Comparison of ENCODE assay signal across 14 cellular contexts in the genomic region with DNA sequence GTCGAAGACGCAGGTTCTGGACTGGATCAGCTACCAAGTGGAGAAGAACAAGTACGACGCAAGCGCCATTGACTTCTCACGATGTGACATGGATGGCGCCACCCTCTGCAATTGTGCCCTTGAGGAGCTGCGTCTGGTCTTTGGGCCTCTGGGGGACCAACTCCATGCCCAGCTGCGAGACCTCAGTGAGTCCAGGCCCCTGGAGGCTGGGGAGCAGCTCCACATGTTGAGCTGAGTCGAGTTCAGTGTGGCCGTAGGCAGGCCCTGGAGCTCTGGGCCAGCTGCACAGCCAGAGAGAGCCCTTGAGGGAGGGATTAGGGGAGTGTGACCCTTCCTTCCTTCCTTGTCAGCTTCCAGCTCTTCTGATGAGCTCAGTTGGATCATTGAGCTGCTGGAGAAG. TPM values are rescaled to one million over a fixed set of nuclear protein-coding genes. Genes with fewer than 3 reads are reported as not detected.
DNase-seq lines count a peak whose midpoint lies in the region; ATAC-seq and TF ChIP-seq lines count a peak whose summit lies in the region.
"Had no signal": no experiment of that assay in that cellular context is flagged by ENCODE, and none has a peak within 500 bp of the region (broad histone marks: within the 10 kb centered on the region; RNA-seq: fewer than 3 reads in every experiment).

No MANE protein-coding gene starts in this region.

- H3K27ac ChIP-seq in WERI-Rb-1 (no peak overlapping the region), left lung (peak overlapping the region; percentile 21 to 72), prostate gland (peak overlapping the region; percentile 91)

- H3K4me3 ChIP-seq in WERI-Rb-1 (ENCODE audit: low read depth, low read length), result no peak overlapping the region
- H3K4me3 ChIP-seq in left lung, result peak overlapping the region; percentile 35 to 46
- peak overlapping the region; percentile 45 to 52 for H3K4me3 ChIP-seq in prostate gland

- H3K4me1 ChIP-seq in left lung (peaks cover 0 to 3% of the 10 kb centered on the region in 2 donors), prostate gland (replicated peaks) (peaks cover 18% of the 10 kb centered on the region)

- ATAC-seq in left lung, result no peak
- ATAC-seq in GM18517 (IDR thresholded peaks at IDR 0.05; ENCODE audit: unreplicated experiment), result no peak
- no peak for ATAC-seq in HG03432 (IDR thresholded peaks at IDR 0.05; ENCODE audit: unreplicated experiment)
- ATAC-seq: left ventricle myocardium superior, Right ventricle myocardium inferior had no signal

- H3K36me3 ChIP-seq in WERI-Rb-1 (peaks cover 64% of the 10 kb centered on the region), left lung (peaks cover 0 to 48% of the 10 kb centered on the region in 2 donors), prostate gland (no peaks in the 10 kb centered on the region)

- H3K9me3 ChIP-seq in WERI-Rb-1 (ENCODE audit: severe bottlenecking) (no peaks in the 10 kb centered on the region), left lung (no peaks in the 10 kb centered on the region), prostate gland (no peaks in the 10 kb centered on the region)
- H3K9me3 ChIP-seq: tibial nerve had no signal

- H3K27me3 ChIP-seq in WERI-Rb-1 (ENCODE audit: insufficient read depth, low read depth, severe bottlenecking) (no peaks in the 10 kb centered on the region), left lung (no peaks in the 10 kb centered on the region), prostate gland (replicated peaks; ENCODE audit: insufficient read depth) (no peaks in the 10 kb centered on the region)
- H3K27me3 ChIP-seq: tibial nerve had no signal

- intact Hi-C loops in left lung (cut with DNase I) (no loop called here), prostate gland (cut with DNase I) (loop anchor here (10.0 kb wide), 1 partner anchor 103 kb away; no protein-coding TSS in a partner anchor)

- TF ChIP-seq CTCF in WERI-Rb-1 (IDR thresholded peaks at IDR 0.05; ENCODE audit: low read depth, low read length) (0 out of 2 replicates have a peak, but pooled peaks have one; percentile 1), left lung (IDR thresholded peaks at IDR 0.05) (no peak), prostate gland (IDR thresholded peaks at IDR 0.05) (no peak)

- TF ChIP-seq POLR2A in prostate gland (IDR thresholded peaks at IDR 0.05), result peak; percentile 4

- DNase-seq in COLO668 (lab: John Stamatoyannopoulos, UW; ENCODE audit: unreplicated experiment) (peak; percentile 56), WERI-Rb-1 (no peak), left lung (no peak), prostate gland (ENCODE audit: low spot score) (no peak), activated gamma-delta T cell treated with Interleukin-2 at 50 U/mL for 16 hours (no peak), Ammon's horn (ENCODE audit: low spot score) (no peak)
- DNase-seq: left ventricle myocardium superior; MV-4-11; stimulated activated CD4-positive, alpha-beta T cell treated with anti-CD3 and anti-CD28 coated beads, Interleukin-4, amount 100 ng/mL, for 4 hours; T-helper 2 cell had no signal

- WGBS in prostate gland, result 88% methylated on average over 11 of the region's 11 CpGs

RNA-seq across cellular contexts. Expression of a gene that starts 1.6 kb away (rescaled TPM):
- total RNA-seq in left lung, result 100 to 1,000 TPM in 1 of 2 donors, 10 to 100 TPM in 1; 77.6 to 146 TPM
- 100 to 1,000 TPM in 1 of 2 donors, 10 to 100 TPM in 1; 74.4 to 191 TPM for total RNA-seq in prostate gland

RNA-seq across cellular contexts. Expression of a gene that starts 29.5 kb away (rescaled TPM):
- total RNA-seq in left lung, result 10 to 100 TPM; 77.9 to 81.2 TPM
- 100 to 1,000 TPM in 1 of 2 donors, 10 to 100 TPM in 1; 70.4 to 104 TPM for total RNA-seq in prostate gland

RNA-seq across cellular contexts. Expression of a gene that starts 56.7 kb away (rescaled TPM):
- 10 to 100 TPM; 42.6 to 56.7 TPM for total RNA-seq in left lung
- 10 to 100 TPM; 22.0 to 29.3 TPM for total RNA-seq in prostate gland
